17 cellular contexts compared by ENCODE assay signal in the genomic region with DNA sequence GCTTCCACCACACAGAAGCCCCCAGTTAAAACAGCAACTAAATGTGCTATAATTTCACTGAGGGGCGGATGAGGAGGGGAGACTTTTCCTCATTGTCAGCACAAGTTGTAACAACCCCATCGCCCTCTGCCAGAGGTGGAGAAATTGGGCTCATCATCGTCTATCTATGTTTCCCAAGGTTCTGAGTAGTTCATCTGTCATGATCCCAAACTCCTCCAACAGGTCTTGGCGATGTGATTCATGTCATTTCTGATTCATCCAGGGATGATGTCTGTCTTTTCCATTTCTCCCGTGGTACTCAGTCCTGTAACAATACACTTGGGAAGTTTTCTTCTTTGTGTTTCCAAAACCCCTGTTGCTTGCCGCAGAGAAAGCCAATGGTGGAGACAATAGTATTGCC. TPM values are rescaled to one million over a fixed set of nuclear protein-coding genes. Genes with fewer than 3 reads are reported as not detected.
A peak's percentile ranks its signal among the peaks of the same experiment; 100 is the strongest.
DNase-seq lines count a peak whose midpoint lies in the region; ATAC-seq, FAIRE-seq and TF ChIP-seq lines count a peak whose summit lies in the region.
"Had no signal": no experiment of that assay in that cellular context is flagged by ENCODE, and none has a peak within 500 bp of the region (broad histone marks: within the 10 kb centered on the region; RNA-seq: fewer than 3 reads in every experiment).

No MANE protein-coding gene starts in this region.

- no peaks in the 10 kb centered on the region; the same call in 1 of the 2 replicates for H3K36me3 ChIP-seq in PC-3 (ENCODE audit: low read depth, low read length)
- no peaks in the 10 kb centered on the region for H3K36me3 ChIP-seq in bronchial epithelial cell (ENCODE audit: control insufficient read depth, insufficient read depth, low read length)
- no peaks in the 10 kb centered on the region for H3K36me3 ChIP-seq in effector memory CD4-positive, alpha-beta T cell (ENCODE audit: control insufficient read depth, insufficient read depth, low read length)
- H3K36me3 ChIP-seq: BLaER1 treated with 17β-estradiol and CSF1 and Interleukin-3, amounts not matched to agents 10 nM and 100 nM had no signal

- no peak overlapping the region for H3K4me2 ChIP-seq in PC-3 (ENCODE audit: low read length)
- H3K4me2 ChIP-seq: BLaER1 treated with 17β-estradiol and CSF1 and Interleukin-3, amounts not matched to agents 10 nM and 100 nM; GM23338 had no signal

- no peaks in the 10 kb centered on the region for H3K4me1 ChIP-seq in PC-3 (ENCODE audit: insufficient read depth, low read length)
- peaks cover 3% of the 10 kb centered on the region for H3K4me1 ChIP-seq in foreskin keratinocyte
- H3K4me1 ChIP-seq in effector memory CD4-positive, alpha-beta T cell (ENCODE audit: control insufficient read depth, insufficient read depth, low read length, poor library complexity, severe bottlenecking): no peaks in the 10 kb centered on the region
- H3K4me1 ChIP-seq: BLaER1 treated with 17β-estradiol and CSF1 and Interleukin-3, amounts not matched to agents 10 nM and 100 nM had no signal

- no peak for FAIRE-seq in bronchial epithelial cell (lab: Jason Lieb, UNC)
- FAIRE-seq: GM12878, GM18507 had no signal

- H3K9me2 ChIP-seq in PC-3 (replicated peaks; ENCODE audit: low read length): no peaks in the 10 kb centered on the region

- DNase-seq in ELR (ENCODE audit: low read depth) (peak; percentile 59), PC-3 (peak; percentile 54), bronchial epithelial cell (ENCODE audit: low read depth) (peak; percentile 99), foreskin keratinocyte (peak; percentile 89 to 94), kidney tubule cell (ENCODE audit: low spot score) (no peak), mesenteric fat pad (ENCODE audit: low spot score) (no peak)
- DNase-seq in effector memory CD4-positive, alpha-beta T cell: no peak
- no peak for DNase-seq in activated CD4-positive, CD25-positive, alpha-beta regulatory T cell (lab: John Stamatoyannopoulos, UW)
- DNase-seq: 8988T; Calu3; CD4-positive, alpha-beta T cell; DMS 273 treated with DMSO at 0.1 percent for 48 hours; H7 had no signal

- no peaks in the 10 kb centered on the region for H4K20me1 ChIP-seq in PC-3 (ENCODE audit: low read length)
- H4K20me1 ChIP-seq: BLaER1 treated with 17β-estradiol and CSF1 and Interleukin-3, amounts not matched to agents 10 nM and 100 nM had no signal

- no TSS peak for BruUV-seq in PC-3 (replicated peaks; lab: Mats Ljungman, UMichigan)

- ATAC-seq in PC-3: no peak
- peak; percentile 99 for ATAC-seq in foreskin keratinocyte
- ATAC-seq: GM12878, GM23338 had no signal

- TF ChIP-seq CTCF in PC-3 (conservative IDR thresholded peaks at IDR 0.05; ENCODE audit: low read depth, low read length): no peak
- TF ChIP-seq CTCF in bronchial epithelial cell (IDR thresholded peaks at IDR 0.05; ENCODE audit: insufficient read depth, low read length, severe bottlenecking): no peak
- TF ChIP-seq CTCF in foreskin keratinocyte (conservative IDR thresholded peaks at IDR 0.05): peak; percentile 5

- POLR2A ChIA-PET in PC-3 (lab: Charles Lee; ENCODE audit: unreplicated experiment): no interaction called here

- no peak overlapping the region for H3K9ac ChIP-seq in PC-3 (ENCODE audit: low read length)
- H3K9ac ChIP-seq: BLaER1 treated with 17β-estradiol and CSF1 and Interleukin-3, amounts not matched to agents 10 nM and 100 nM had no signal

- CTCF ChIA-PET in PC-3 (lab: Charles Lee): no interaction called here

- intact Hi-C loops in PC-3 (cut with micrococcal nuclease): no loop called here

- H3K9me3 ChIP-seq in PC-3 (ENCODE audit: low read length): peaks cover 6% of the 10 kb centered on the region; the same call in 1 of the 2 replicates
- H3K9me3 ChIP-seq in effector memory CD4-positive, alpha-beta T cell (ENCODE audit: control insufficient read depth, low read length): no peaks in the 10 kb centered on the region

- H3K27me3 ChIP-seq in PC-3 (ENCODE audit: low read length) (no peaks in the 10 kb centered on the region), bronchial epithelial cell (ENCODE audit: control insufficient read depth, insufficient read depth, low read length) (no peaks in the 10 kb centered on the region), foreskin keratinocyte (no peaks in the 10 kb centered on the region)
- no peaks in the 10 kb centered on the region for H3K27me3 ChIP-seq in effector memory CD4-positive, alpha-beta T cell (replicated peaks; ENCODE audit: control insufficient read depth, insufficient read depth, low read length, poor library complexity, severe bottlenecking)
- H3K27me3 ChIP-seq: BLaER1 treated with 17β-estradiol and CSF1 and Interleukin-3, amounts not matched to agents 10 nM and 100 nM had no signal

- no peak overlapping the region for H2AFZ ChIP-seq in PC-3 (ENCODE audit: low read length)
- H2AFZ ChIP-seq: GM23338 had no signal

- no peak overlapping the region for H3K27ac ChIP-seq in PC-3 (ENCODE audit: low read length)
- H3K27ac ChIP-seq in foreskin keratinocyte: peak overlapping the region; percentile 89
- no peak overlapping the region for H3K27ac ChIP-seq in effector memory CD4-positive, alpha-beta T cell (ENCODE audit: insufficient read depth, low read length, poor library complexity, severe bottlenecking)
- H3K27ac ChIP-seq: BLaER1 treated with 17β-estradiol and CSF1 and Interleukin-3, amounts not matched to agents 10 nM and 100 nM had no signal

- no peaks in the 10 kb centered on the region for H3F3A ChIP-seq in PC-3 (ENCODE audit: low read length, unreplicated experiment)

- no peaks in the 10 kb centered on the region for H3K79me2 ChIP-seq in PC-3 (ENCODE audit: low read length)

- H3K4me3 ChIP-seq in PC-3 (ENCODE audit: low read length): no peak overlapping the region
- H3K4me3 ChIP-seq in bronchial epithelial cell (ENCODE audit: low read depth, low read length): no peak overlapping the region
- H3K4me3 ChIP-seq in effector memory CD4-positive, alpha-beta T cell (ENCODE audit: insufficient read depth, low read depth, low read length, poor library complexity, severe bottlenecking): no peak overlapping the region
- H3K4me3 ChIP-seq: BLaER1 treated with 17β-estradiol and CSF1 and Interleukin-3, amounts not matched to agents 10 nM and 100 nM; GM12878; GM23338 had no signal

RNA-seq across cellular contexts. Expression of a gene that starts 51.0 kb away (rescaled TPM):
- total RNA-seq in PC-3 (2014; rRNA removed): 29.4 and 35.5 TPM in 2 replicates
- total RNA-seq in bronchial epithelial cell: 3.4 and 6.3 TPM in 2 replicates
- total RNA-seq in foreskin keratinocyte: 35.2 and 37.0 TPM in 2 replicates
- 26.0 and 30.9 TPM in 2 replicates for polyA plus RNA-seq in foreskin keratinocyte
- total RNA-seq in mesenteric fat pad: 1.9 TPM
- total RNA-seq: GM23338, H7 had no signal
- polyA plus RNA-seq: GM23338 had no signal

Comparison
In these comparisons a context has a peak if more than half of its experiments do, and no peak if none do; other contexts are left out.
1. DNase-seq: peak in ELR (single experiment), PC-3 (single experiment), bronchial epithelial cell (single experiment) and foreskin keratinocyte (2 of 2); none in kidney tubule cell (single experiment), effector memory CD4-positive, alpha-beta T cell (0 of 3), mesenteric fat pad (single experiment) and activated CD4-positive, CD25-positive, alpha-beta regulatory T cell (0 of 4).